8 cellular contexts compared by ENCODE assay signal in genomic region chr11:120168960-120169681, GRCh38. TPM values are rescaled to one million over a fixed set of nuclear protein-coding genes. Genes with fewer than 3 reads are reported as not detected.
DNase-seq lines count a peak whose midpoint lies in the region; ATAC-seq and TF ChIP-seq lines count a peak whose summit lies in the region.

No MANE protein-coding gene starts in this region.

- H3K23ac ChIP-seq in mesendoderm (ENCODE audit: low read length): no peak overlapping the region

- H3K9ac ChIP-seq in mesendoderm (ENCODE audit: low read length): peak overlapping the region; percentile 67

- H3K4me1 ChIP-seq in mesendoderm (ENCODE audit: control insufficient read depth, low read depth, low read length): no peaks in the 10 kb centered on the region

- H3K27me3 ChIP-seq in mesendoderm (ENCODE audit: insufficient read depth, low read length, poor library complexity): peaks cover 26% of the 10 kb centered on the region

- ATAC-seq in activated CD8-positive, alpha-beta memory T cell treated with anti-CD3 and anti-CD28 coated beads, Interleukin-2, amount 10 ng/mL, durations not matched to agents 7 days and 5 days: peak; percentile 91
- no peak for ATAC-seq in HG03520 (IDR thresholded peaks at IDR 0.05; ENCODE audit: unreplicated experiment)

- CTCF ChIA-PET in activated CD8-positive, alpha-beta memory T cell treated with anti-CD3 and anti-CD28 coated beads, Interleukin-2, amount 10 ng/mL, durations not matched to agents 7 days and 5 days (lab: Charles Lee): interaction anchor here (0.6 to 4.3 kb wide), 22 partner anchors 9 to 440 kb away, joined by 3 to 33 read pairs (median 3); no protein-coding TSS in a partner anchor

- no peak overlapping the region for H3K27ac Mint-ChIP-seq in activated CD8-positive, alpha-beta memory T cell treated with anti-CD3 and anti-CD28 coated beads, Interleukin-2, amount 10 ng/mL, durations not matched to agents 7 days and 5 days
- H3K27ac Mint-ChIP-seq in endothelial cell (ENCODE audit: unreplicated experiment): no peak overlapping the region

- peaks cover 86% of the 10 kb centered on the region for H3K27me3 Mint-ChIP-seq in activated CD8-positive, alpha-beta memory T cell treated with anti-CD3 and anti-CD28 coated beads, Interleukin-2, amount 10 ng/mL, durations not matched to agents 7 days and 5 days
- H3K27me3 Mint-ChIP-seq in endothelial cell (ENCODE audit: unreplicated experiment): peaks cover 21% of the 10 kb centered on the region

- no CpG with 5 or more reads among the region's 71 CpGs for WGBS in mesendoderm (ENCODE audit: extremely low coverage, insufficient coverage, low lambda C conversion rate)

- no peak overlapping the region for H2BK5ac ChIP-seq in mesendoderm (ENCODE audit: low read length)

- no peak overlapping the region for H2BK120ac ChIP-seq in mesendoderm (ENCODE audit: low read depth, low read length)

- TF ChIP-seq CTCF in endothelial cell (IDR thresholded peaks at IDR 0.05; ENCODE audit: unreplicated experiment): peak; percentile 99

- peak overlapping the region; percentile 83 for H3K56ac ChIP-seq in mesendoderm (ENCODE audit: low read length)

- no peaks in the 10 kb centered on the region for H3K79me2 ChIP-seq in mesendoderm (ENCODE audit: control insufficient read depth, insufficient read depth, low read length)

- no peak overlapping the region for H3K4ac ChIP-seq in mesendoderm (ENCODE audit: low read depth, low read length)

- peak overlapping the region; percentile 77 for H3K4me2 ChIP-seq in mesendoderm (ENCODE audit: low read length)

- no peak overlapping the region for H3K27ac ChIP-seq in mesendoderm (ENCODE audit: low read depth, low read length)

- no peak overlapping the region for H2AK5ac ChIP-seq in mesendoderm (ENCODE audit: low read length)

- no peaks in the 10 kb centered on the region for H3K36me3 Mint-ChIP-seq in activated CD8-positive, alpha-beta memory T cell treated with anti-CD3 and anti-CD28 coated beads, Interleukin-2, amount 10 ng/mL, durations not matched to agents 7 days and 5 days
- H3K36me3 Mint-ChIP-seq in endothelial cell (ENCODE audit: low read depth, unreplicated experiment): peaks cover 3% of the 10 kb centered on the region

- H2BK15ac ChIP-seq in mesendoderm (replicated peaks; ENCODE audit: low read depth): no peak overlapping the region

- peaks cover 4% of the 10 kb centered on the region for H3K4me1 Mint-ChIP-seq in activated CD8-positive, alpha-beta memory T cell treated with anti-CD3 and anti-CD28 coated beads, Interleukin-2, amount 10 ng/mL, durations not matched to agents 7 days and 5 days
- H3K4me1 Mint-ChIP-seq in endothelial cell (ENCODE audit: unreplicated experiment): no peaks in the 10 kb centered on the region

- H4K8ac ChIP-seq in mesendoderm (ENCODE audit: low read depth, low read length): no peak overlapping the region

- DNase-seq in NCI-H524 (lab: John Stamatoyannopoulos, UW) (peak; percentile 47 to 64), NCI-H524 treated with DMSO at 0.1 percent for 48 hours (lab: John Stamatoyannopoulos, UW) (no peak), NCI-H345 treated with DMSO at 0.1 percent for 48 hours (lab: John Stamatoyannopoulos, UW; ENCODE audit: unreplicated experiment) (peak; percentile 48), endothelial cell (ENCODE audit: low spot score) (peak; percentile 93), mesendoderm (peak; percentile 84)
- peak; percentile 67 for DNase-seq in activated CD8-positive, alpha-beta memory T cell treated with anti-CD3 and anti-CD28 coated beads, Interleukin-2, amount 10 ng/mL, durations not matched to agents 7 days and 5 days
- DNase-seq in stimulated activated CD8-positive, alpha-beta memory T cell treated with anti-CD3 and anti-CD28 coated beads, Interleukin-12 subunit alpha, Interleukin-12 subunit beta, amount 100 ng/mL, for 4 hours (ENCODE audit: low read depth): peak; percentile 33

- H3K18ac ChIP-seq in mesendoderm (ENCODE audit: low read length): peak overlapping the region; percentile 16

- no peaks in the 10 kb centered on the region for H3K36me3 ChIP-seq in mesendoderm (ENCODE audit: control insufficient read depth, insufficient read depth, low read length)

- H3K4me3 Mint-ChIP-seq in activated CD8-positive, alpha-beta memory T cell treated with anti-CD3 and anti-CD28 coated beads, Interleukin-2, amount 10 ng/mL, durations not matched to agents 7 days and 5 days: peak overlapping the region; percentile 58
- H3K4me3 Mint-ChIP-seq in endothelial cell (ENCODE audit: unreplicated experiment): peak overlapping the region; percentile 79

- H3K9me3 Mint-ChIP-seq in activated CD8-positive, alpha-beta memory T cell treated with anti-CD3 and anti-CD28 coated beads, Interleukin-2, amount 10 ng/mL, durations not matched to agents 7 days and 5 days (ENCODE audit: low read depth): no peaks in the 10 kb centered on the region
- peaks cover 5% of the 10 kb centered on the region for H3K9me3 Mint-ChIP-seq in endothelial cell (ENCODE audit: unreplicated experiment)

- H4K5ac ChIP-seq in mesendoderm (ENCODE audit: low read length): no peak overlapping the region

- no peaks in the 10 kb centered on the region for H3K79me1 ChIP-seq in mesendoderm (ENCODE audit: low read length)

- H3K4me3 ChIP-seq in mesendoderm (ENCODE audit: low read length): peak overlapping the region; percentile 30

RNA-seq across cellular contexts. Expression of gene TRIM29, which starts 31.2 kb away (rescaled TPM):
- not detected for total RNA-seq in activated CD8-positive, alpha-beta memory T cell treated with anti-CD3 and anti-CD28 coated beads, Interleukin-2, amount 10 ng/mL, durations not matched to agents 7 days and 5 days
- total RNA-seq in endothelial cell (ENCODE audit: unreplicated experiment): not detected
- polyA plus RNA-seq in mesendoderm (2013, experiment 1 of 2): 0.13 TPM
- 0.10 TPM for polyA plus RNA-seq in mesendoderm (2013, experiment 2 of 2)

RNA-seq across cellular contexts. Expression of gene OAF, which starts 41.7 kb away (rescaled TPM):
- total RNA-seq in activated CD8-positive, alpha-beta memory T cell treated with anti-CD3 and anti-CD28 coated beads, Interleukin-2, amount 10 ng/mL, durations not matched to agents 7 days and 5 days: 10 to 100 TPM in 1 of 2 experiments, 1 to 10 TPM in 1; 6.5 to 10.5 TPM
- total RNA-seq in endothelial cell (ENCODE audit: unreplicated experiment): 15.5 TPM
- 0.48 TPM for polyA plus RNA-seq in mesendoderm (2013, experiment 1 of 2)
- polyA plus RNA-seq in mesendoderm (2013, experiment 2 of 2): 0.36 TPM
